ENCODE assay signal across 3 cellular contexts in genomic region chr6:83467620-83468036, GRCh38.
A peak's percentile ranks its signal among the peaks of the same experiment; 100 is the strongest.
TF ChIP-seq lines count a peak whose summit lies in the region.

No MANE protein-coding gene starts in this region.

TF ChIP-seq in liver, 16 proteins besides CTCF, POLR2A, EP300 and RAD21:
- TF ChIP-seq YY1 (IDR thresholded peaks at IDR 0.05) (peak; percentile 22), TAF1 (conservative IDR thresholded peaks at IDR 0.05) (no peak)
TF ChIP-seq in liver: peak in this region for 1.

TF ChIP-seq in HepG2, 621 proteins besides CTCF, POLR2A, EP300 and RAD21:
- TF ChIP-seq ZNF605 (CRISPR knock-in tag; IDR thresholded peaks at IDR 0.05) (no peak), CEBPZ (IDR thresholded peaks at IDR 0.05; ENCODE audit: low read length) (no peak), SMYD3 (CRISPR knock-in tag; IDR thresholded peaks at IDR 0.05) (no peak), ZNF782 (CRISPR knock-in tag; IDR thresholded peaks at IDR 0.05; ENCODE audit: borderline replicate concordance) (no peak), PCBP1 (IDR thresholded peaks at IDR 0.05; ENCODE audit: borderline replicate concordance, low read depth, low read length) (no peak), DR1 (CRISPR knock-in tag; IDR thresholded peaks at IDR 0.05) (no peak), FOXK1 (CRISPR knock-in tag; IDR thresholded peaks at IDR 0.05; ENCODE audit: borderline replicate concordance, low read depth) (no peak), ZNF317 (CRISPR knock-in tag; IDR thresholded peaks at IDR 0.05) (no peak), KDM1A (CRISPR knock-in tag; IDR thresholded peaks at IDR 0.05) (no peak), ZSCAN29 (CRISPR knock-in tag; conservative IDR thresholded peaks at IDR 0.05) (no peak), ZKSCAN5 (CRISPR knock-in tag; IDR thresholded peaks at IDR 0.05) (no peak), ZNF205 (CRISPR knock-in tag; IDR thresholded peaks at IDR 0.05) (no peak), HHEX (CRISPR knock-in tag; IDR thresholded peaks at IDR 0.05) (no peak), TEF (CRISPR knock-in tag; IDR thresholded peaks at IDR 0.05) (no peak), PTBP1 (IDR thresholded peaks at IDR 0.05; ENCODE audit: low read depth, low read length, poor library complexity, severe bottlenecking) (no peak), XBP1 (CRISPR knock-in tag; IDR thresholded peaks at IDR 0.05) (no peak), LCORL (IDR thresholded peaks at IDR 0.05) (no peak), LCORL (CRISPR knock-in tag; IDR thresholded peaks at IDR 0.05) (no peak), ZNF737 (CRISPR knock-in tag; IDR thresholded peaks at IDR 0.05; ENCODE audit: borderline replicate concordance) (no peak), ATF1 (CRISPR knock-in tag; IDR thresholded peaks at IDR 0.05) (no peak), TP53 (CRISPR knock-in tag; conservative IDR thresholded peaks at IDR 0.05) (no peak)

TF ChIP-seq in K562, 482 proteins besides CTCF, POLR2A, EP300 and RAD21:
- TF ChIP-seq THRAP3 (IDR thresholded peaks at IDR 0.05; ENCODE audit: borderline replicate concordance) (no peak), ATF3 (IDR thresholded peaks at IDR 0.05) (peak; percentile 48; the same call in 1 of the 2 replicates), ATF3 (CRISPR knock-in tag; conservative IDR thresholded peaks at IDR 0.05) (no peak), ARID1B (IDR thresholded peaks at IDR 0.05) (0 out of 2 replicates have a peak, but pooled peaks have one; percentile 14), GABPB2 (CRISPR knock-in tag; conservative IDR thresholded peaks at IDR 0.05) (no peak), MAZ (CRISPR knock-in tag; conservative IDR thresholded peaks at IDR 0.05 in 1 of 2, IDR thresholded peaks at IDR 0.05 in 1 of 2) (no peak), SMARCE1 (IDR thresholded peaks at IDR 0.05) (0 out of 2 replicates have a peak, but pooled peaks have one; percentile 21), TRIM28 (IDR thresholded peaks at IDR 0.05) (no peak), YBX1 (IDR thresholded peaks at IDR 0.05) (no peak), ATF7 (IDR thresholded peaks at IDR 0.05) (peak; percentile 56), NFE2 (IDR thresholded peaks at IDR 0.05; ENCODE audit: low read depth) (0 out of 2 replicates have a peak, but pooled peaks have one; percentile 18), RBM39 (optimal IDR thresholded peaks at IDR 0.05; ENCODE audit: low read depth, low read length) (no peak), PML (IDR thresholded peaks at IDR 0.05; ENCODE audit: low read length) (no peak), FOXJ2 (tag; IDR thresholded peaks at IDR 0.05) (0 out of 2 replicates have a peak, but pooled peaks have one; percentile 47), ZNF263 (CRISPR knock-in tag; IDR thresholded peaks at IDR 0.05; ENCODE audit: borderline replicate concordance) (no peak), ZHX1 (conservative IDR thresholded peaks at IDR 0.05; ENCODE audit: low read length) (no peak), CEBPB (tag; IDR thresholded peaks at IDR 0.05) (no peak), ZNF699 (CRISPR knock-in tag; IDR thresholded peaks at IDR 0.05; ENCODE audit: insufficient replicate concordance) (no peak), YY1 (IDR thresholded peaks at IDR 0.05; ENCODE audit: borderline replicate concordance in 1 of 3, control insufficient read depth in 1 of 3, extremely low read depth in 1 of 3, insufficient read depth in 3 of 3, insufficient read length in 1 of 3, insufficient replicate concordance in 2 of 3, low read depth in 1 of 3, low read length in 2 of 3) (peak in 1 of 3 experiments; percentile 47), JUND (IDR thresholded peaks at IDR 0.05; ENCODE audit: borderline replicate concordance, low read depth, low read length) (peak; percentile 27; the same call in 1 of the 2 replicates), JUND (tag; IDR thresholded peaks at IDR 0.05; ENCODE audit: borderline replicate concordance, low read depth, low read length) (peak; percentile 62; the same call in 2 of the 3 replicates), NFIC (IDR thresholded peaks at IDR 0.05) (0 out of 2 replicates have a peak, but pooled peaks have one; percentile 7), RCOR1 (IDR thresholded peaks at IDR 0.05; ENCODE audit: borderline replicate concordance in 1 of 2, low read depth in 2 of 2, low read length in 2 of 2) (0 out of 4 replicates have a peak, but pooled peaks of 1 of the 2 experiments have one; percentile 28), ATF1 (CRISPR knock-in tag; IDR thresholded peaks at IDR 0.05) (no peak), ATF1 (tag; IDR thresholded peaks at IDR 0.05) (peak; percentile 17; the same call in 1 of the 2 replicates), GATAD2A (IDR thresholded peaks at IDR 0.05) (no peak), ADNP (tag; IDR thresholded peaks at IDR 0.05) (no peak)
- TF ChIP-seq, protein P1, sequence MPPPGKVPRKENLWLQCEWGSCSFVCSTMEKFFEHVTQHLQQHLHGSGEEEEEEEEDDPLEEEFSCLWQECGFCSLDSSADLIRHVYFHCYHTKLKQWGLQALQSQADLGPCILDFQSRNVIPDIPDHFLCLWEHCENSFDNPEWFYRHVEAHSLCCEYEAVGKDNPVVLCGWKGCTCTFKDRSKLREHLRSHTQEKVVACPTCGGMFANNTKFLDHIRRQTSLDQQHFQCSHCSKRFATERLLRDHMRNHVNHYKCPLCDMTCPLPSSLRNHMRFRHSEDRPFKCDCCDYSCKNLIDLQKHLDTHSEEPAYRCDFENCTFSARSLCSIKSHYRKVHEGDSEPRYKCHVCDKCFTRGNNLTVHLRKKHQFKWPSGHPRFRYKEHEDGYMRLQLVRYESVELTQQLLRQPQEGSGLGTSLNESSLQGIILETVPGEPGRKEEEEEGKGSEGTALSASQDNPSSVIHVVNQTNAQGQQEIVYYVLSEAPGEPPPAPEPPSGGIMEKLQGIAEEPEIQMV (tag; conservative IDR thresholded peaks at IDR 0.05; ENCODE audit: low read depth), result no peak
